ENCODE assay signal across 8 cellular contexts in genomic region chr16:75116081-75116910, GRCh38. TPM values are rescaled to one million over a fixed set of nuclear protein-coding genes. Genes with fewer than 3 reads are reported as not detected.
A peak's percentile ranks its signal among the peaks of the same experiment; 100 is the strongest.
DNase-seq lines count a peak whose midpoint lies in the region; ATAC-seq and TF ChIP-seq lines count a peak whose summit lies in the region.

LDHD (minus strand) TSS chr16:75116780; CDS start chr16:75116720, 60 bp downstream.

- CTCF ChIA-PET in activated CD8-positive, alpha-beta T cell treated with anti-CD3 and anti-CD28 coated beads for 36 hours (lab: Charles Lee), result no interaction called here
- CTCF ChIA-PET in activated CD8-positive, alpha-beta T cell treated with anti-CD3 and anti-CD28 coated beads, Interleukin-2, amount 10 ng/mL, durations not matched to agents 7 days and 5 days (lab: Charles Lee), result interaction anchor here (0.7 kb wide), 1 partner anchor 118 kb away, joined by 3 read pairs; the partner anchor contains the start of gene ZNRF1

- H3K27ac ChIP-seq in SJCRH30 (no peak within 1 kb of the TSS), thyroid gland (peak within 1 kb of the TSS; percentile 27 to 44 (median 30))

- peak; percentile 62 for ATAC-seq in activated CD8-positive, alpha-beta T cell treated with anti-CD3 and anti-CD28 coated beads for 36 hours
- no peak for ATAC-seq in activated CD8-positive, alpha-beta T cell treated with anti-CD3 and anti-CD28 coated beads, Interleukin-2, amount 10 ng/mL, durations not matched to agents 7 days and 5 days
- no peak for ATAC-seq in HG03342 (IDR thresholded peaks at IDR 0.05; ENCODE audit: unreplicated experiment)

- peak in 1 of 2 donors; percentile 85 for TF ChIP-seq POLR2A in thyroid gland (IDR thresholded peaks at IDR 0.05)

- H3K4me1 Mint-ChIP-seq in activated CD8-positive, alpha-beta T cell treated with anti-CD3 and anti-CD28 coated beads for 36 hours (ENCODE audit: low read depth), result peaks cover 12% of the 10 kb centered on the region
- H3K4me1 Mint-ChIP-seq in activated CD8-positive, alpha-beta T cell treated with anti-CD3 and anti-CD28 coated beads, Interleukin-2, amount 10 ng/mL, durations not matched to agents 7 days and 5 days (ENCODE audit: low read depth), result peaks cover 7% of the 10 kb centered on the region
- H3K4me1 Mint-ChIP-seq in endothelial cell (ENCODE audit: unreplicated experiment), result peaks cover 19% of the 10 kb centered on the region

- H3K4me3 ChIP-seq in SJCRH30, result no peak within 1 kb of the TSS
- H3K4me3 ChIP-seq in thyroid gland (replicated peaks in 1 of 3), result peak within 1 kb of the TSS; percentile 15 to 45 (median 31)

- H3K27me3 ChIP-seq in SJCRH30 (no peaks in the 10 kb centered on the region), thyroid gland (no peaks in the 10 kb centered on the region)

- no peak within 1 kb of the TSS for H3K27ac Mint-ChIP-seq in activated CD8-positive, alpha-beta T cell treated with anti-CD3 and anti-CD28 coated beads for 36 hours
- no peak within 1 kb of the TSS for H3K27ac Mint-ChIP-seq in activated CD8-positive, alpha-beta T cell treated with anti-CD3 and anti-CD28 coated beads, Interleukin-2, amount 10 ng/mL, durations not matched to agents 7 days and 5 days
- H3K27ac Mint-ChIP-seq in endothelial cell (ENCODE audit: unreplicated experiment), result peak within 1 kb of the TSS; percentile 31

- DNase-seq in activated CD8-positive, alpha-beta T cell treated with anti-CD3 and anti-CD28 coated beads for 36 hours, result no peak
- DNase-seq in activated CD8-positive, alpha-beta T cell treated with anti-CD3 and anti-CD28 coated beads, Interleukin-2, amount 10 ng/mL, durations not matched to agents 7 days and 5 days, result no peak
- DNase-seq in SJCRH30 (peak; percentile 31 to 50), endothelial cell (ENCODE audit: low spot score) (no peak), lung microvascular endothelial cell (ENCODE audit: low read depth in 2 of 2) (peak; percentile 60 to 70), thyroid gland (peak; percentile 93), NCI-H1048 (lab: John Stamatoyannopoulos, UW) (no peak)

- no peak within 1 kb of the TSS for H3K4me3 Mint-ChIP-seq in activated CD8-positive, alpha-beta T cell treated with anti-CD3 and anti-CD28 coated beads for 36 hours
- H3K4me3 Mint-ChIP-seq in activated CD8-positive, alpha-beta T cell treated with anti-CD3 and anti-CD28 coated beads, Interleukin-2, amount 10 ng/mL, durations not matched to agents 7 days and 5 days, result no peak within 1 kb of the TSS
- H3K4me3 Mint-ChIP-seq in endothelial cell (ENCODE audit: unreplicated experiment), result peak within 1 kb of the TSS; percentile 53

- intact Hi-C loops in activated CD8-positive, alpha-beta T cell treated with anti-CD3 and anti-CD28 coated beads for 36 hours (cut with micrococcal nuclease), result loop anchor here (10.0 kb wide), 1 partner anchor 301 kb away; no protein-coding TSS in a partner anchor
- intact Hi-C loops in thyroid gland (cut with DNase I), result loop anchor here (10.0 kb wide), 1 partner anchor 411 kb away; the partner anchor contains the start of gene MLKL

- POLR2A ChIA-PET in activated CD8-positive, alpha-beta T cell treated with anti-CD3 and anti-CD28 coated beads for 36 hours (lab: Charles Lee), result no interaction called here
- POLR2A ChIA-PET in activated CD8-positive, alpha-beta T cell treated with anti-CD3 and anti-CD28 coated beads, Interleukin-2, amount 10 ng/mL, durations not matched to agents 7 days and 5 days (lab: Charles Lee), result no interaction called here

- H3K27me3 Mint-ChIP-seq in activated CD8-positive, alpha-beta T cell treated with anti-CD3 and anti-CD28 coated beads for 36 hours, result peaks cover 10% of the 10 kb centered on the region
- no peaks in the 10 kb centered on the region for H3K27me3 Mint-ChIP-seq in activated CD8-positive, alpha-beta T cell treated with anti-CD3 and anti-CD28 coated beads, Interleukin-2, amount 10 ng/mL, durations not matched to agents 7 days and 5 days (ENCODE audit: low read depth)
- H3K27me3 Mint-ChIP-seq in endothelial cell (ENCODE audit: unreplicated experiment), result peaks cover 26% of the 10 kb centered on the region

- no peak for TF ChIP-seq CTCF in activated CD8-positive, alpha-beta T cell treated with anti-CD3 and anti-CD28 coated beads for 36 hours (IDR thresholded peaks at IDR 0.05)
- TF ChIP-seq CTCF in endothelial cell (IDR thresholded peaks at IDR 0.05; ENCODE audit: unreplicated experiment) (no peak), thyroid gland (IDR thresholded peaks at IDR 0.05) (peak in 1 of 6 experiments; percentile 8)

- 49 to 60% methylated on average over 15 of the region's 15 CpGs for WGBS in thyroid gland, 2 donors

- H3K9me3 Mint-ChIP-seq in activated CD8-positive, alpha-beta T cell treated with anti-CD3 and anti-CD28 coated beads for 36 hours, result peaks cover 1% of the 10 kb centered on the region
- H3K9me3 Mint-ChIP-seq in activated CD8-positive, alpha-beta T cell treated with anti-CD3 and anti-CD28 coated beads, Interleukin-2, amount 10 ng/mL, durations not matched to agents 7 days and 5 days (ENCODE audit: insufficient read depth), result peaks cover 3% of the 10 kb centered on the region
- no peaks in the 10 kb centered on the region for H3K9me3 Mint-ChIP-seq in endothelial cell (ENCODE audit: unreplicated experiment)

- no peaks in the 10 kb centered on the region for H3K36me3 Mint-ChIP-seq in activated CD8-positive, alpha-beta T cell treated with anti-CD3 and anti-CD28 coated beads for 36 hours (ENCODE audit: low read depth)
- no peaks in the 10 kb centered on the region for H3K36me3 Mint-ChIP-seq in activated CD8-positive, alpha-beta T cell treated with anti-CD3 and anti-CD28 coated beads, Interleukin-2, amount 10 ng/mL, durations not matched to agents 7 days and 5 days (ENCODE audit: low read depth)
- H3K36me3 Mint-ChIP-seq in endothelial cell (ENCODE audit: low read depth, unreplicated experiment), result peaks cover 2% of the 10 kb centered on the region

- H3K36me3 ChIP-seq in SJCRH30, result no peaks in the 10 kb centered on the region
- no peaks in the 10 kb centered on the region for H3K36me3 ChIP-seq in thyroid gland

- H3K4me1 ChIP-seq in SJCRH30, result no peaks in the 10 kb centered on the region
- peaks cover 16 to 25% of the 10 kb centered on the region in 2 donors for H3K4me1 ChIP-seq in thyroid gland

- H3K9me3 ChIP-seq in SJCRH30 (replicated peaks) (no peaks in the 10 kb centered on the region), thyroid gland (no peaks in the 10 kb centered on the region)

RNA-seq across cellular contexts. Expression of gene LDHD, which starts in this region (rescaled TPM):
- total RNA-seq in activated CD8-positive, alpha-beta T cell treated with anti-CD3 and anti-CD28 coated beads for 36 hours, result not detected
- under 1 TPM in 1 of 2 experiments, not detected in 1; 0.13 TPM for total RNA-seq in activated CD8-positive, alpha-beta T cell treated with anti-CD3 and anti-CD28 coated beads, Interleukin-2, amount 10 ng/mL, durations not matched to agents 7 days and 5 days
- total RNA-seq in SJCRH30 (2014; rRNA removed; shearing (Covaris generic)), result 0.08 TPM in 1 of 2 replicates, not detected in the other
- total RNA-seq in endothelial cell (ENCODE audit: unreplicated experiment), result 0.36 TPM
- 0.22 and 0.60 TPM in 2 replicates for total RNA-seq in lung microvascular endothelial cell
- 10 to 100 TPM; 10.2 to 41.3 (median 26.3) TPM for total RNA-seq in thyroid gland

Comparison
In these comparisons a context has a peak if more than half of its experiments do, and no peak if none do; other contexts are left out.
1. Peak in ATAC-seq in activated CD8-positive, alpha-beta T cell treated with anti-CD3 and anti-CD28 coated beads for 36 hours; RNA of the gene not detected or under 1 TPM.
2. Peak in DNase-seq in SJCRH30; RNA of the gene not detected or under 1 TPM.
3. Peak in DNase-seq in lung microvascular endothelial cell; RNA of the gene not detected or under 1 TPM.
4. DNase-seq: peak in thyroid gland (2 of 2); none in activated CD8-positive, alpha-beta T cell treated with anti-CD3 and anti-CD28 coated beads for 36 hours (single experiment), activated CD8-positive, alpha-beta T cell treated with anti-CD3 and anti-CD28 coated beads, Interleukin-2, amount 10 ng/mL, durations not matched to agents 7 days and 5 days (single experiment), endothelial cell (single experiment) and NCI-H1048 (single experiment).